In the genomic region with DNA sequence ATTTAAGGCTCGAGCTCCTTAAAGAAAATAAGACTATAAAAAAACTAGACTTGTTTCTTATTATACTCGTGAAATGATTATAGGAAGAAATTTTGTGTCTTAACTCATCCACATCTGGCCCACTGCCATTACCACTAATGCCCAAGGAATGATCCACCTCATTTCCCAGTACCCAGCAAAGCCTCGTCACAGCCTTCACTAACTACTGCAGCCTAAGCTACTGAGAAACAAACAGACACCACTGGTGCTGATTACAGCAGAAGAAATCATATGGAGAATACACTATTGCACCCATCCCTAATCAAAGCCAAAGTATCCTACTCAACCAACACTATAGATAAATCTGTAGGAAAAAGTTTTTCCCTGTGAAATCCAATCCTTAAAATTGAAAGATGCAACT, we compare ENCODE assay signal across 16 cellular contexts.
DNase-seq lines count a peak whose midpoint lies in the region; ATAC-seq and TF ChIP-seq lines count a peak whose summit lies in the region.
"Had no signal": no experiment of that assay in that cellular context is flagged by ENCODE, and none has a peak within 500 bp of the region (broad histone marks: within the 10 kb centered on the region; RNA-seq: fewer than 3 reads in every experiment).

No MANE protein-coding gene starts in this region.

- H3K9me3 ChIP-seq in SJSA1 (replicated peaks) (no peaks in the 10 kb centered on the region), WERI-Rb-1 (ENCODE audit: severe bottlenecking) (peaks cover 3% of the 10 kb centered on the region)
- H3K9me3 ChIP-seq: gastroesophageal sphincter, sigmoid colon had no signal

- DNase-seq in H4 (ENCODE audit: low spot score) (peak; percentile 30), SJSA1 (ENCODE audit: low read depth in 1 of 2, low spot score in 2 of 2) (peak; percentile 34 to 61), fibroblast of peridontal ligament (ENCODE audit: extremely low read depth) (peak; percentile 98), smooth muscle cell of the brain vasculature (ENCODE audit: low read depth, low spot score) (peak; percentile 43), GF-D8 (lab: John Stamatoyannopoulos, UW) (no peak), WERI-Rb-1 (no peak)
- DNase-seq: activated CD4-positive, alpha-beta T cell treated with anti-CD3 and anti-CD28 coated beads, Interleukin-2, amount 50 U/mL, for 1 hour; activated effector memory CD4-positive, alpha-beta T cell treated with Interleukin-2 at 50 U/mL for 16 hours; left colon; naive thymus-derived CD4-positive, alpha-beta T cell; NCI-H2029; sigmoid colon; T-helper 2 cell had no signal

- no peak for ATAC-seq in GM18861 (IDR thresholded peaks at IDR 0.05; ENCODE audit: unreplicated experiment)
- ATAC-seq: gastroesophageal sphincter; GM12878; left colon; naive thymus-derived CD4-positive, alpha-beta T cell had no signal

- H3K27ac ChIP-seq in SJSA1 (peak overlapping the region; percentile 54), WERI-Rb-1 (no peak overlapping the region)
- H3K27ac ChIP-seq: gastroesophageal sphincter, sigmoid colon had no signal

- no peaks in the 10 kb centered on the region for H3K36me3 ChIP-seq in SJSA1
- H3K36me3 ChIP-seq in WERI-Rb-1: no peaks in the 10 kb centered on the region
- H3K36me3 ChIP-seq: gastroesophageal sphincter, sigmoid colon had no signal

- H3K4me3 ChIP-seq in SJSA1 (no peak overlapping the region), WERI-Rb-1 (ENCODE audit: low read depth, low read length) (no peak overlapping the region)
- H3K4me3 ChIP-seq: gastroesophageal sphincter, GM12878, sigmoid colon had no signal

- no peaks in the 10 kb centered on the region for H3K4me1 ChIP-seq in SJSA1 (replicated peaks)
- H3K4me1 ChIP-seq: gastroesophageal sphincter, sigmoid colon had no signal

- TF ChIP-seq CTCF in WERI-Rb-1 (IDR thresholded peaks at IDR 0.05; ENCODE audit: low read depth, low read length): no peak

- H3K27me3 ChIP-seq in SJSA1 (replicated peaks): no peaks in the 10 kb centered on the region
- no peaks in the 10 kb centered on the region for H3K27me3 ChIP-seq in WERI-Rb-1 (ENCODE audit: insufficient read depth, low read depth, severe bottlenecking)
- H3K27me3 ChIP-seq: gastroesophageal sphincter, sigmoid colon had no signal

Comparison
In these comparisons a context has a peak if more than half of its experiments do, and no peak if none do; other contexts are left out.
1. DNase-seq: peak in H4 (single experiment), SJSA1 (2 of 2), fibroblast of peridontal ligament (single experiment) and smooth muscle cell of the brain vasculature (single experiment); none in GF-D8 (single experiment) and WERI-Rb-1 (single experiment).